Comparison of ENCODE assay signal across 26 cellular contexts in the genomic region with DNA sequence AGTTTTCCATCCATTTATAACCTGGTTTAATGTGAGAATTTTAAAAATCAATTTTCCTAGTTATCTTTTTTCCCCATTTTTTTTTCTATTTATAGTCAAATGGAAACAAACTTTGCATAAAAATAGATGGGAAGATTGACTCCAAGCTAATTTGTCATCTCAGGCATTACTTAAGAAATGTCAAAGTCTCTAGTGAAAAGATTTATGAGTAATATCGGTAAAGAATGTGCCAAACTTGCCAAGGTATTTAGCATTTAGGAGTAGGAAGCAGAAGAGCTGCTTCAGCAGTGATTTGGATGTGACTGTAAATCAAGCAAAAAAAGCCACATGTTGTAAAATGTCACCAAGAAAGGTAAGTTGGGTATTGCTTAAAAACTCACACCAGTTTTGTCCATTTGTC.
"Had no signal": no experiment of that assay in that cellular context is flagged by ENCODE, and none has a peak within 500 bp of the region (broad histone marks: within the 10 kb centered on the region; RNA-seq: fewer than 3 reads in every experiment).

No MANE protein-coding gene starts in this region.

- FAIRE-seq: endometrium, frontal cortex, pancreas had no signal

- DNase-seq: activated CD4-positive, alpha-beta T cell treated with anti-CD3 and anti-CD28 coated beads, Interleukin-2, amount 50 U/mL, for 1 hour; activated CD8-positive, alpha-beta T cell treated with anti-CD3 and anti-CD28 coated beads, Interleukin-2, amount 10 ng/mL, durations not matched to agents 7 days and 5 days; activated gamma-delta T cell; activated naive CD4-positive, alpha-beta T cell treated with anti-CD3 and anti-CD28 coated beads, Interleukin-2, amount 50 U/mL, for 16 hours; aorta; effector CD4-positive, alpha-beta T cell; erythroblast; hippocampal formation; left cardiac atrium; mesenchymal stem cell; pancreas; psoas muscle; stimulated activated CD4-positive, alpha-beta T cell treated with anti-CD3 and anti-CD28 coated beads, Interleukin-15, amount 100 ng/mL, for 24 hours; stimulated activated naive B cell treated with anti-CD40 and anti-IgM and Interleukin-4, amounts not matched to agents 10 μg/mL and 1 μg/mL and 100 μg/mL, for 72 hours; testis; trophoblast cell; uterus had no signal

- H3K27me3 ChIP-seq: breast epithelium, pancreas, testis, uterus had no signal

- H3K27ac ChIP-seq: breast epithelium, pancreas, psoas muscle, testis, uterus had no signal

- H3K4me2 ChIP-seq: smooth muscle cell had no signal

- ATAC-seq: activated CD4-positive, CD25-positive, alpha-beta regulatory T cell treated with anti-CD3 and anti-CD28 coated beads, Interleukin-2, amount 50 U/mL, for 24 hours; activated CD8-positive, alpha-beta T cell treated with anti-CD3 and anti-CD28 coated beads, Interleukin-2, amount 10 ng/mL, durations not matched to agents 7 days and 5 days; left cardiac atrium; pancreas; psoas muscle; sciatic nerve; stimulated activated naive B cell treated with anti-CD40 and anti-IgM and Interleukin-4, amounts not matched to agents 10 μg/mL and 1 μg/mL and 100 μg/mL, for 72 hours had no signal

- H3K4me3 ChIP-seq: breast epithelium, pancreas, psoas muscle, smooth muscle cell, testis, uterus had no signal

- H3K4me3 Mint-ChIP-seq: activated CD8-positive, alpha-beta T cell treated with anti-CD3 and anti-CD28 coated beads, Interleukin-2, amount 10 ng/mL, durations not matched to agents 7 days and 5 days; activated T-helper 1 cell treated with anti-CD3 and anti-CD28 coated beads, Interleukin-12 subunit alpha, Interleukin-12 subunit beta, Interleukin-2, Interleukin-4 antibody, amounts not matched to agents 30 ng/mL and 10 ng/mL and 1 ng/mL, durations not matched to agents 14 hours and 24 hours and 36 hours; dendritic cell treated with granulocyte-macrophage colony-stimulating factor and Interleukin-4, amounts not matched to agents 40 ng/mL and 50 ng/mL, for 4 days; nephron; stimulated activated naive B cell treated with anti-CD40 and anti-IgM and Interleukin-4, amounts not matched to agents 10 μg/mL and 1 μg/mL and 100 μg/mL, for 72 hours had no signal

- H3K4me1 Mint-ChIP-seq: stimulated activated naive B cell treated with anti-CD40 and anti-IgM and Interleukin-4, amounts not matched to agents 10 μg/mL and 1 μg/mL and 100 μg/mL, for 72 hours had no signal

- H3K9me3 ChIP-seq: breast epithelium, pancreas, psoas muscle, testis, uterus had no signal

- H3K36me3 Mint-ChIP-seq: stimulated activated naive B cell treated with anti-CD40 and anti-IgM and Interleukin-4, amounts not matched to agents 10 μg/mL and 1 μg/mL and 100 μg/mL, for 72 hours had no signal

- H3K9me3 Mint-ChIP-seq: activated T-helper 1 cell treated with anti-CD3 and anti-CD28 coated beads, Interleukin-12 subunit alpha, Interleukin-12 subunit beta, Interleukin-2, Interleukin-4 antibody, amounts not matched to agents 30 ng/mL and 10 ng/mL and 1 ng/mL, durations not matched to agents 14 hours and 24 hours and 36 hours; dendritic cell treated with granulocyte-macrophage colony-stimulating factor and Interleukin-4, amounts not matched to agents 40 ng/mL and 50 ng/mL, for 4 days; stimulated activated naive B cell treated with anti-CD40 and anti-IgM and Interleukin-4, amounts not matched to agents 10 μg/mL and 1 μg/mL and 100 μg/mL, for 72 hours had no signal

- H3K4me1 ChIP-seq: breast epithelium, pancreas, psoas muscle, uterus had no signal

- H3K27ac Mint-ChIP-seq: activated CD8-positive, alpha-beta T cell treated with anti-CD3 and anti-CD28 coated beads, Interleukin-2, amount 10 ng/mL, durations not matched to agents 7 days and 5 days; activated T-helper 1 cell treated with anti-CD3 and anti-CD28 coated beads, Interleukin-12 subunit alpha, Interleukin-12 subunit beta, Interleukin-2, Interleukin-4 antibody, amounts not matched to agents 30 ng/mL and 10 ng/mL and 1 ng/mL, durations not matched to agents 14 hours and 24 hours and 36 hours; dendritic cell treated with granulocyte-macrophage colony-stimulating factor and Interleukin-4, amounts not matched to agents 40 ng/mL and 50 ng/mL, for 4 days; nephron; stimulated activated naive B cell treated with anti-CD40 and anti-IgM and Interleukin-4, amounts not matched to agents 10 μg/mL and 1 μg/mL and 100 μg/mL, for 72 hours had no signal

- H3K36me3 ChIP-seq: breast epithelium, pancreas, uterus had no signal
